ENCODE assay signal across 24 cellular contexts in genomic region chr1:64755356-64755755, GRCh38. TPM values are rescaled to one million over a fixed set of nuclear protein-coding genes. Genes with fewer than 3 reads are reported as not detected.
A peak's percentile ranks its signal among the peaks of the same experiment; 100 is the strongest.
DNase-seq lines count a peak whose midpoint lies in the region; ATAC-seq, FAIRE-seq and TF ChIP-seq lines count a peak whose summit lies in the region.
"Had no signal": no experiment of that assay in that cellular context is flagged by ENCODE, and none has a peak within 500 bp of the region (broad histone marks: within the 10 kb centered on the region; RNA-seq: fewer than 3 reads in every experiment).

No MANE protein-coding gene starts in this region.

- H3K4me3 Mint-ChIP-seq in Caco-2 (ENCODE audit: unreplicated experiment): no peak overlapping the region
- H3K4me3 Mint-ChIP-seq: activated T-cell treated with anti-CD3 and anti-CD28 coated beads, Interleukin-2, amount 50 U/mL, for 24 hours; neural progenitor cell; stimulated activated naive CD8-positive, alpha-beta T cell treated with anti-CD3 and anti-CD28 coated beads, Interleukin-15, Interleukin-2, amounts not matched to agents 100 ng/mL and 50 ng/mL, for 24 hours had no signal

- H3K27me3 Mint-ChIP-seq in Caco-2 (ENCODE audit: insufficient read depth, unreplicated experiment): no peaks in the 10 kb centered on the region
- H3K27me3 Mint-ChIP-seq: activated T-cell treated with anti-CD3 and anti-CD28 coated beads, Interleukin-2, amount 50 U/mL, for 24 hours; stimulated activated naive CD8-positive, alpha-beta T cell treated with anti-CD3 and anti-CD28 coated beads, Interleukin-15, Interleukin-2, amounts not matched to agents 100 ng/mL and 50 ng/mL, for 24 hours had no signal

- no peaks in the 10 kb centered on the region for H3K27me3 ChIP-seq in Caco-2 (replicated peaks; ENCODE audit: control insufficient read depth, insufficient read depth, low read length)
- no peaks in the 10 kb centered on the region for H3K27me3 ChIP-seq in endothelial cell of umbilical vein (ENCODE audit: control insufficient read depth in 2 of 2, insufficient read depth in 2 of 2, low read length in 2 of 2)
- H3K27me3 ChIP-seq in muscle layer of duodenum (ENCODE audit: low read depth, low read length): no peaks in the 10 kb centered on the region
- H3K27me3 ChIP-seq: dorsolateral prefrontal cortex, neural progenitor cell had no signal

- H3K36me3 ChIP-seq in Caco-2 (ENCODE audit: control insufficient read depth, insufficient read depth, low read length) (no peaks in the 10 kb centered on the region), endothelial cell of umbilical vein (ENCODE audit: control insufficient read depth in 2 of 2, extremely low read depth in 1 of 2, insufficient read depth in 2 of 2, low read length in 2 of 2) (no peaks in the 10 kb centered on the region), muscle layer of duodenum (ENCODE audit: control insufficient read depth in 1 of 2, insufficient read depth in 2 of 2, low read length in 2 of 2) (no peaks in the 10 kb centered on the region), OCI-LY7 (ENCODE audit: insufficient read depth, low read length) (no peaks in the 10 kb centered on the region)
- H3K36me3 ChIP-seq: neural progenitor cell, prostate gland had no signal

- CTCF ChIA-PET in Caco-2 (lab: Charles Lee) (no interaction called here), endothelial cell of umbilical vein (lab: Charles Lee) (no interaction called here), OCI-LY7 (lab: Charles Lee; ENCODE audit: unreplicated experiment) (no interaction called here)

- no peak for TF ChIP-seq CTCF in Caco-2 (IDR thresholded peaks at IDR 0.05; ENCODE audit: insufficient read depth in 1 of 2, low read depth in 1 of 2, low read length in 1 of 2, severe bottlenecking in 1 of 2, unreplicated experiment in 1 of 2)
- no peak for TF ChIP-seq CTCF in endothelial cell of umbilical vein (IDR thresholded peaks at IDR 0.05; ENCODE audit: extremely low read depth in 1 of 2, insufficient read depth in 1 of 2, low read depth in 1 of 2, low read length in 2 of 2)
- TF ChIP-seq CTCF in OCI-LY7 (conservative IDR thresholded peaks at IDR 0.05; ENCODE audit: low read length): no peak

- dilution Hi-C loops in endothelial cell of umbilical vein (cut with MboI; ENCODE audit: extremely low pct_ligation_motif_present, low sequenced_read_pairs): no loop called here

- no peak for ATAC-seq in HG03442 (IDR thresholded peaks at IDR 0.05; ENCODE audit: unreplicated experiment)

- H3K9ac ChIP-seq in endothelial cell of umbilical vein (replicated peaks; ENCODE audit: extremely low read depth, insufficient read depth, low read length): no peak overlapping the region
- H3K9ac ChIP-seq: neural progenitor cell had no signal

- intact Hi-C loops in Caco-2 (cut with micrococcal nuclease; ENCODE audit: unreplicated experiment) (no loop called here), endothelial cell of umbilical vein (cut with micrococcal nuclease) (no loop called here), OCI-LY7 (cut with micrococcal nuclease; ENCODE audit: unreplicated experiment) (no loop called here)

- H3K4me3 ChIP-seq in Caco-2 (ENCODE audit: low read depth, low read length) (no peak overlapping the region), endothelial cell of umbilical vein (replicated peaks in 1 of 3; ENCODE audit: insufficient read depth in 1 of 3, low read depth in 1 of 3, low read length in 3 of 3) (peak overlapping the region in 1 of 3 experiments; percentile 6), muscle layer of duodenum (ENCODE audit: low read depth in 1 of 2, low read length in 2 of 2) (peak overlapping the region in 1 of 2 donors; percentile 31), OCI-LY7 (ENCODE audit: low read depth, low read length, poor library complexity, severe bottlenecking) (no peak overlapping the region)
- H3K4me3 ChIP-seq: dorsolateral prefrontal cortex, neural progenitor cell, prostate gland, smooth muscle cell had no signal

- H3K36me3 Mint-ChIP-seq in Caco-2 (ENCODE audit: insufficient read depth, unreplicated experiment): no peaks in the 10 kb centered on the region

- DNase-seq in Caco-2 (no peak), NCI-H1048 (lab: John Stamatoyannopoulos, UW) (peak; percentile 35), endothelial cell of umbilical vein (ENCODE audit: low read depth, low spot score) (peak; percentile 35), hippocampal formation (lab: John Stamatoyannopoulos, UW) (no peak), hypothalamus (lab: John Stamatoyannopoulos, UW) (no peak), OCI-LY7 (ENCODE audit: low spot score) (no peak)
- DNase-seq: activated naive CD4-positive, alpha-beta T cell treated with Interleukin-2 at 50 U/mL for 16 hours; activated T-cell treated with anti-CD3 and anti-CD28 coated beads, Interleukin-2, amount 50 U/mL, for 24 hours; amniotic stem cell; DMS 273 treated with DMSO at 0.1 percent for 48 hours; dorsolateral prefrontal cortex; foreskin melanocyte; KG1; NCI-H1930; stimulated activated CD4-positive, alpha-beta T cell treated with anti-CD3 and anti-CD28 coated beads, Interleukin-4, amount 100 ng/mL, for 1 hour had no signal

- POLR2A ChIA-PET in Caco-2 (lab: Charles Lee) (no interaction called here), endothelial cell of umbilical vein (lab: Charles Lee) (no interaction called here), OCI-LY7 (lab: Charles Lee) (interaction anchor here (1.1 kb wide), 1 partner anchor 19 kb away, joined by 3 read pairs; no protein-coding TSS in a partner anchor)

- H3K9me2 ChIP-seq in OCI-LY7 (ENCODE audit: insufficient read depth, low read length): no peaks in the 10 kb centered on the region

- peak overlapping the region; percentile 18 for H2AFZ ChIP-seq in endothelial cell of umbilical vein (ENCODE audit: low read depth, low read length)
- H2AFZ ChIP-seq in OCI-LY7 (ENCODE audit: low read length): no peak overlapping the region
- H2AFZ ChIP-seq: neural progenitor cell had no signal

- H3K9me3 ChIP-seq in Caco-2 (no peaks in the 10 kb centered on the region), endothelial cell of umbilical vein (replicated peaks; ENCODE audit: control insufficient read depth, insufficient read depth, low read length) (no peaks in the 10 kb centered on the region), muscle layer of duodenum (ENCODE audit: control insufficient read depth in 1 of 2, low read length in 2 of 2) (no peaks in the 10 kb centered on the region), OCI-LY7 (ENCODE audit: low read length) (no peaks in the 10 kb centered on the region)
- H3K9me3 ChIP-seq: prostate gland had no signal

- no peak for TF ChIP-seq POLR2A in endothelial cell of umbilical vein (IDR thresholded peaks at IDR 0.05; ENCODE audit: low read depth, low read length)

- no peak overlapping the region for H3K27ac ChIP-seq in endothelial cell of umbilical vein (ENCODE audit: insufficient read depth, low read depth, low read length)
- peak overlapping the region; percentile 42 for H3K27ac ChIP-seq in muscle layer of duodenum (ENCODE audit: low read length)
- H3K27ac ChIP-seq in OCI-LY7 (ENCODE audit: low read depth, low read length, poor library complexity, severe bottlenecking): no peak overlapping the region
- H3K27ac ChIP-seq: C4-2B, dorsolateral prefrontal cortex, neural progenitor cell, prostate gland, RWPE1 had no signal

- H3K9me3 Mint-ChIP-seq in Caco-2 (ENCODE audit: unreplicated experiment): no peaks in the 10 kb centered on the region
- H3K9me3 Mint-ChIP-seq: activated T-cell treated with anti-CD3 and anti-CD28 coated beads, Interleukin-2, amount 50 U/mL, for 24 hours; stimulated activated naive CD8-positive, alpha-beta T cell treated with anti-CD3 and anti-CD28 coated beads, Interleukin-15, Interleukin-2, amounts not matched to agents 100 ng/mL and 50 ng/mL, for 24 hours had no signal

- FAIRE-seq in endothelial cell of umbilical vein (lab: Jason Lieb, UNC): no peak
- FAIRE-seq: GM18507 had no signal

- H4K20me1 ChIP-seq in endothelial cell of umbilical vein (replicated peaks; ENCODE audit: control insufficient read depth, extremely low read depth, insufficient read depth, low read length) (peaks cover 3% of the 10 kb centered on the region), OCI-LY7 (ENCODE audit: insufficient read depth, low read length) (no peaks in the 10 kb centered on the region)

- H3K4me2 ChIP-seq in endothelial cell of umbilical vein (ENCODE audit: insufficient read depth, low read length) (peak overlapping the region; percentile 51), OCI-LY7 (ENCODE audit: low read length) (no peak overlapping the region)
- H3K4me2 ChIP-seq: neural progenitor cell, smooth muscle cell had no signal

- no peaks in the 10 kb centered on the region for H3K79me2 ChIP-seq in endothelial cell of umbilical vein (ENCODE audit: control insufficient read depth, insufficient read depth, low read length)
- H3K79me2 ChIP-seq in OCI-LY7 (ENCODE audit: insufficient read depth, low read depth, low read length): no peaks in the 10 kb centered on the region

- H3K4me1 Mint-ChIP-seq in Caco-2 (ENCODE audit: low read depth, unreplicated experiment): peaks cover 29% of the 10 kb centered on the region

- BruUV-seq in Caco-2 (replicated peaks; lab: Mats Ljungman, UMichigan): no TSS peak
- BruUV-seq in endothelial cell of umbilical vein (replicated peaks; lab: Mats Ljungman, UMichigan): no TSS peak
- BruUV-seq in OCI-LY7 (replicated peaks; lab: Mats Ljungman, UMichigan): no TSS peak

- peak overlapping the region; percentile 76 for H3K27ac Mint-ChIP-seq in Caco-2 (ENCODE audit: unreplicated experiment)
- H3K27ac Mint-ChIP-seq: activated T-cell treated with anti-CD3 and anti-CD28 coated beads, Interleukin-2, amount 50 U/mL, for 24 hours; neural progenitor cell; stimulated activated naive CD8-positive, alpha-beta T cell treated with anti-CD3 and anti-CD28 coated beads, Interleukin-15, Interleukin-2, amounts not matched to agents 100 ng/mL and 50 ng/mL, for 24 hours had no signal

- H3K4me1 ChIP-seq in Caco-2 (peaks cover 6% of the 10 kb centered on the region; the same call in 1 of the 2 replicates), endothelial cell of umbilical vein (ENCODE audit: control insufficient read depth, extremely low read depth, insufficient read depth, low read length) (peaks cover 8% of the 10 kb centered on the region), muscle layer of duodenum (ENCODE audit: control insufficient read depth in 1 of 2, insufficient read depth in 2 of 2, low read length in 2 of 2) (no peaks in the 10 kb centered on the region), OCI-LY7 (ENCODE audit: insufficient read depth, low read length, poor library complexity, severe bottlenecking) (no peaks in the 10 kb centered on the region)
- H3K4me1 ChIP-seq: prostate gland had no signal

- H3K9me1 ChIP-seq in endothelial cell of umbilical vein (replicated peaks; ENCODE audit: control insufficient read depth, extremely low read depth, insufficient read depth, low read length): no peaks in the 10 kb centered on the region

RNA-seq across cellular contexts. Expression of gene RAVER2, which starts 10.5 kb away (rescaled TPM):
- total RNA-seq in Caco-2 (2022) (12.7 and 12.9 TPM in 2 replicates), endothelial cell of umbilical vein (10.3 and 13.9 TPM in 2 replicates), OCI-LY7 (2022) (0.08 and 0.11 TPM in 2 replicates)
- 4.4 and 6.0 TPM in 2 replicates for polyA plus RNA-seq in endothelial cell of umbilical vein
- 6.5 TPM in 2 replicates for polyA plus RNA-seq in endothelial cell of umbilical vein (2011; cell fraction: cytosol; rRNA removed)
- 13.3 and 16.0 TPM in 2 replicates for polyA plus RNA-seq in endothelial cell of umbilical vein (2011; cell fraction: nucleus; rRNA removed)
- 7.2 and 10.2 TPM in 2 replicates for polyA plus RNA-seq in endothelial cell of umbilical vein (2012)
- 9.6 and 11.3 TPM in 2 replicates for polyA minus RNA-seq in endothelial cell of umbilical vein
- 8.3 TPM for polyA minus RNA-seq in endothelial cell of umbilical vein (2011; cell fraction: cytosol; rRNA and poly(A)+ RNA removed)
- polyA minus RNA-seq in endothelial cell of umbilical vein (2011; cell fraction: nucleus; rRNA and poly(A)+ RNA removed): 10.3 and 13.7 TPM in 2 replicates
- total RNA-seq in OCI-LY7 (2014; rRNA removed; shearing (Covaris generic)): not detected in 2 replicates

Comparison
In these comparisons a context has a peak if more than half of its experiments do, and no peak if none do; other contexts are left out.
1. DNase-seq: peak in NCI-H1048 (single experiment) and endothelial cell of umbilical vein (single experiment); none in Caco-2 (0 of 2), hippocampal formation (0 of 2), hypothalamus (0 of 51) and OCI-LY7 (single experiment).
2. RNA of gene RAVER2, which starts 10.5 kb away (total RNA-seq): 10.3 to 13.9 TPM in endothelial cell of umbilical vein and 12.7 to 12.9 TPM in Caco-2; 0.08 to 0.11 TPM in OCI-LY7; every median in the first group is over 10 times any median in the second.